26 cellular contexts compared by ENCODE assay signal in the genomic region with DNA sequence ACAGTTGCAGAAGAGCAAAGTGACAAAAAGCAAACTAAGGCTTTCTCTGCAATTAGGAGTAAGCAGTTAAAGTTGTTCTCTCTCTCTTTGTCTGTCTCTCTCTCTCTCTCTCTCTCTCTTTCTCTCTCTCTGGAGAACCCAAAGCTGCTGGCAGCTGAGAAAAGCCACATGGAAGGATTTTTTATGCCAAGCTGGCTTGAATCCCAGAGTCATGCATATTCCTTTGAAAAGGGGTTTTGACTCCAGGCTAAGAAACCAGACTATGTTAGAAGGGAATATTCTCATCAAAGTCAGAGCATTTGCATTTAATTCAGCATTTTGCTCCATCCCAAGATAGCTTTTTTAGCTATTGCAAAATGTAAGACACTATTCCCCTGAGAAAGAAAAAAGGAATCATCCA.
DNase-seq lines count a peak whose midpoint lies in the region; ATAC-seq, FAIRE-seq and TF ChIP-seq lines count a peak whose summit lies in the region.
"Had no signal": no experiment of that assay in that cellular context is flagged by ENCODE, and none has a peak within 500 bp of the region (broad histone marks: within the 10 kb centered on the region; RNA-seq: fewer than 3 reads in every experiment).

No MANE protein-coding gene starts in this region.

- TF ChIP-seq CTCF in astrocyte (IDR thresholded peaks at IDR 0.05; ENCODE audit: insufficient read depth, low read depth, low read length) (no peak), osteoblast (IDR thresholded peaks at IDR 0.05; ENCODE audit: extremely low read depth, low read depth, low read length) (no peak), foreskin keratinocyte (conservative IDR thresholded peaks at IDR 0.05) (no peak)

- H4K20me1 ChIP-seq in astrocyte (ENCODE audit: insufficient read depth, low read length) (no peaks in the 10 kb centered on the region), osteoblast (ENCODE audit: insufficient read depth, low read length) (no peaks in the 10 kb centered on the region)

- H3K27me3 ChIP-seq in astrocyte (ENCODE audit: insufficient read depth, low read length) (no peaks in the 10 kb centered on the region), osteoblast (ENCODE audit: insufficient read depth, low read length) (no peaks in the 10 kb centered on the region), foreskin keratinocyte (no peaks in the 10 kb centered on the region)
- H3K27me3 ChIP-seq: neutrophil, stomach had no signal

- H3K9me3 ChIP-seq in astrocyte (ENCODE audit: insufficient read depth, low read depth, low read length): peaks cover 3% of the 10 kb centered on the region
- H3K9me3 ChIP-seq in osteoblast (ENCODE audit: low read depth, low read length): no peaks in the 10 kb centered on the region
- H3K9me3 ChIP-seq: neutrophil, SK-N-SH had no signal

- no peaks in the 10 kb centered on the region for H3K79me2 ChIP-seq in astrocyte (ENCODE audit: insufficient read depth, low read length)
- no peaks in the 10 kb centered on the region for H3K79me2 ChIP-seq in osteoblast (ENCODE audit: insufficient read depth, low read length)

- H2AFZ ChIP-seq in astrocyte (ENCODE audit: low read depth, low read length): no peak overlapping the region
- H2AFZ ChIP-seq in osteoblast (ENCODE audit: low read length): peak overlapping the region; percentile 16
- H2AFZ ChIP-seq: PC-9 had no signal

- no peak overlapping the region for H3K27ac ChIP-seq in astrocyte (ENCODE audit: low read depth, low read length)
- no peak overlapping the region for H3K27ac ChIP-seq in osteoblast (ENCODE audit: low read depth, low read length)
- no peak overlapping the region for H3K27ac ChIP-seq in foreskin keratinocyte
- H3K27ac ChIP-seq: neutrophil, PC-9, stomach, WERI-Rb-1 had no signal

- H3K36me3 ChIP-seq in astrocyte (ENCODE audit: insufficient read depth, low read length): no peaks in the 10 kb centered on the region
- no peaks in the 10 kb centered on the region for H3K36me3 ChIP-seq in osteoblast (ENCODE audit: insufficient read depth, low read length)
- H3K36me3 ChIP-seq: neutrophil, stomach, WERI-Rb-1 had no signal

- H3K4me2 ChIP-seq in astrocyte (ENCODE audit: low read length): no peak overlapping the region
- no peak overlapping the region for H3K4me2 ChIP-seq in osteoblast (ENCODE audit: insufficient read depth, low read length)
- H3K4me2 ChIP-seq: PC-9, SK-N-SH had no signal

- H3K36me3 Mint-ChIP-seq in astrocyte (ENCODE audit: low read depth, unreplicated experiment): no peaks in the 10 kb centered on the region
- H3K36me3 Mint-ChIP-seq: IgD-negative memory B cell, immature natural killer cell had no signal

- H3K4me1 ChIP-seq in astrocyte (ENCODE audit: insufficient read depth, low read length) (no peaks in the 10 kb centered on the region), osteoblast (ENCODE audit: insufficient read depth, low read length) (no peaks in the 10 kb centered on the region), foreskin keratinocyte (no peaks in the 10 kb centered on the region)

- no peak overlapping the region for H3K4me3 ChIP-seq in astrocyte (ENCODE audit: insufficient read depth, low read depth, low read length)
- H3K4me3 ChIP-seq in osteoblast (ENCODE audit: insufficient read depth, low read length): no peak overlapping the region
- H3K4me3 ChIP-seq: PC-9, stomach had no signal

- FAIRE-seq in astrocyte (lab: Jason Lieb, UNC) (no peak), frontal cortex (lab: Jason Lieb, UNC) (peak; percentile 66)
- FAIRE-seq: A204.1, GM12891 had no signal

- H3K4me3 Mint-ChIP-seq in astrocyte (ENCODE audit: unreplicated experiment): no peak overlapping the region
- H3K4me3 Mint-ChIP-seq: activated naive CD8-positive, alpha-beta T cell treated with anti-CD3 and anti-CD28 coated beads, Interleukin-2, amount 50 U/mL, for 24 hours; IgD-negative memory B cell; immature natural killer cell; T-helper 2 cell treated with Interferon-gamma antibody and Interleukin-4, amounts not matched to agents 5 μg/mL and 100 μg/mL, for 36 hours had no signal

- H3K4me1 Mint-ChIP-seq in astrocyte (ENCODE audit: low read depth, unreplicated experiment): no peaks in the 10 kb centered on the region
- H3K4me1 Mint-ChIP-seq: activated naive CD8-positive, alpha-beta T cell treated with anti-CD3 and anti-CD28 coated beads, Interleukin-2, amount 50 U/mL, for 24 hours; IgD-negative memory B cell; immature natural killer cell had no signal

- DNase-seq in C1 segment of cervical spinal cord (lab: John Stamatoyannopoulos, UW): peak in 11 of 14 donors; percentile 3 to 54 (median 14)
- peak; percentile 34 for DNase-seq in astrocyte (ENCODE audit: low read depth)
- peak; percentile 4 to 5 for DNase-seq in frontal cortex (ENCODE audit: low spot score in 2 of 2)
- DNase-seq in osteoblast (ENCODE audit: insufficient read length, low spot score, missing footprints): no peak
- DNase-seq in foreskin keratinocyte: no peak
- DNase-seq in NCI-H2029 (lab: John Stamatoyannopoulos, UW): no peak
- no peak for DNase-seq in NCI-H2171 treated with DMSO at 0.1 percent for 48 hours (lab: John Stamatoyannopoulos, UW)
- DNase-seq: activated CD4-positive, alpha-beta T cell treated with anti-CD3 and anti-CD28 coated beads, Interleukin-2, amount 50 U/mL, for 1 hour; activated CD8-positive, alpha-beta memory T cell treated with anti-CD3 and anti-CD28 coated beads, Interleukin-2, amount 50 U/mL, for 4 hours; activated effector memory CD4-positive, alpha-beta T cell treated with anti-CD3 and anti-CD28 coated beads, Interleukin-2, amount 50 U/mL, for 16 hours; activated naive CD8-positive, alpha-beta T cell treated with anti-CD3 and anti-CD28 coated beads, Interleukin-2, amount 50 U/mL, for 24 hours; erythroblast; immature natural killer cell; NCI-H146; NCI-H82; PC-9; SK-N-SH; stimulated activated CD4-positive, alpha-beta T cell treated with anti-CD3 and anti-CD28 coated beads, Interleukin-12 subunit alpha, Interleukin-12 subunit beta, amount 100 ng/mL, for 4 hours; stomach; WERI-Rb-1 had no signal

- H3K27me3 Mint-ChIP-seq in astrocyte (ENCODE audit: low read depth, unreplicated experiment): no peaks in the 10 kb centered on the region
- H3K27me3 Mint-ChIP-seq: activated naive CD8-positive, alpha-beta T cell treated with anti-CD3 and anti-CD28 coated beads, Interleukin-2, amount 50 U/mL, for 24 hours; IgD-negative memory B cell had no signal

- no peak overlapping the region for H3K27ac Mint-ChIP-seq in astrocyte (ENCODE audit: unreplicated experiment)
- H3K27ac Mint-ChIP-seq: activated naive CD8-positive, alpha-beta T cell treated with anti-CD3 and anti-CD28 coated beads, Interleukin-2, amount 50 U/mL, for 24 hours; IgD-negative memory B cell; immature natural killer cell; T-helper 2 cell treated with Interferon-gamma antibody and Interleukin-4, amounts not matched to agents 5 μg/mL and 100 μg/mL, for 36 hours had no signal

- ATAC-seq in HG02973 (IDR thresholded peaks at IDR 0.05; ENCODE audit: unreplicated experiment) (no peak), foreskin keratinocyte (no peak)
- ATAC-seq: activated naive CD8-positive, alpha-beta T cell treated with anti-CD3 and anti-CD28 coated beads, Interleukin-2, amount 50 U/mL, for 24 hours had no signal

- H3K9me3 Mint-ChIP-seq in astrocyte (ENCODE audit: unreplicated experiment): peaks cover 3% of the 10 kb centered on the region

- no peak overlapping the region for H3K9ac ChIP-seq in astrocyte (ENCODE audit: low read length)
- H3K9ac ChIP-seq: SK-N-SH had no signal

Comparison
In these comparisons a context has a peak if more than half of its experiments do, and no peak if none do; other contexts are left out.
1. DNase-seq: peak in C1 segment of cervical spinal cord (11 of 14), astrocyte (single experiment) and frontal cortex (2 of 2); none in osteoblast (single experiment), foreskin keratinocyte (0 of 2), NCI-H2029 (single experiment) and NCI-H2171 treated with DMSO at 0.1 percent for 48 hours (single experiment).